11 cellular contexts compared by ENCODE assay signal in genomic region chr9:93574091-93574899, GRCh38. TPM values are rescaled to one million over a fixed set of nuclear protein-coding genes. Genes with fewer than 3 reads are reported as not detected.
DNase-seq lines count a peak whose midpoint lies in the region; ATAC-seq and TF ChIP-seq lines count a peak whose summit lies in the region.
"Had no signal": no experiment of that assay in that cellular context is flagged by ENCODE, and none has a peak within 500 bp of the region (broad histone marks: within the 10 kb centered on the region; RNA-seq: fewer than 3 reads in every experiment).

No MANE protein-coding gene starts in this region.

- POLR2A ChIA-PET in activated CD4-positive, alpha-beta T cell treated with anti-CD3 and anti-CD28 coated beads for 36 hours (lab: Charles Lee) = interaction anchor here (0.5 to 1.4 kb wide), 2 partner anchors 7 to 478 kb away, joined by 3 to 5 read pairs; no protein-coding TSS in a partner anchor

- H3K9me3 Mint-ChIP-seq in activated CD4-positive, alpha-beta T cell treated with anti-CD3 and anti-CD28 coated beads for 36 hours (ENCODE audit: low read depth) = peaks cover 3% of the 10 kb centered on the region
- H3K9me3 Mint-ChIP-seq in HFFc6 = peaks cover 12% of the 10 kb centered on the region

- H3K4me1 Mint-ChIP-seq in activated CD4-positive, alpha-beta T cell treated with anti-CD3 and anti-CD28 coated beads for 36 hours = peaks cover 24% of the 10 kb centered on the region
- H3K4me1 Mint-ChIP-seq in HFFc6 (ENCODE audit: low read depth) = peaks cover 26% of the 10 kb centered on the region

- no peak overlapping the region for H3K27ac Mint-ChIP-seq in activated CD4-positive, alpha-beta T cell treated with anti-CD3 and anti-CD28 coated beads for 36 hours
- no peak overlapping the region; the same call in 1 of the 2 replicates for H3K27ac Mint-ChIP-seq in HFFc6

- H3K4me3 ChIP-seq in coronary artery = no peak overlapping the region
- H3K4me3 ChIP-seq: SK-N-MC had no signal

- H3K27ac ChIP-seq in coronary artery = no peak overlapping the region
- H3K27ac ChIP-seq: SK-N-MC had no signal

- DNase-seq in activated CD4-positive, alpha-beta T cell treated with anti-CD3 and anti-CD28 coated beads for 36 hours = no peak
- DNase-seq in activated CD4-positive, alpha-beta T cell treated with anti-CD3 and anti-CD28 coated beads for 48 hours = no peak
- DNase-seq in HFFc6 (no peak), coronary artery (ENCODE audit: low spot score) (peak; percentile 61), posterior vena cava (ENCODE audit: low spot score) (peak; percentile 75), T1000 (lab: John Stamatoyannopoulos, UW) (no peak)
- DNase-seq: NCI-H1694 treated with DMSO at 0.1 percent for 48 hours, NCI-H774 had no signal

- intact Hi-C loops in activated CD4-positive, alpha-beta T cell treated with anti-CD3 and anti-CD28 coated beads for 36 hours (cut with DNase I, micrococcal nuclease) = loop anchor here in 1 of 2 experiments (10.0 kb wide), 1 partner anchor 1151 kb away; the partner anchor contains the start of gene AOPEP
- intact Hi-C loops in posterior vena cava (cut with DNase I) = loop anchor here in 1 of 2 donors (10.0 kb wide), 1 partner anchor 391 kb away; no protein-coding TSS in a partner anchor

- peaks cover 2% of the 10 kb centered on the region for H3K36me3 Mint-ChIP-seq in activated CD4-positive, alpha-beta T cell treated with anti-CD3 and anti-CD28 coated beads for 36 hours (ENCODE audit: low read depth)
- H3K36me3 Mint-ChIP-seq in HFFc6 (ENCODE audit: low read depth) = peaks cover 15% of the 10 kb centered on the region

- peak overlapping the region; percentile 78 for H3K4me3 Mint-ChIP-seq in activated CD4-positive, alpha-beta T cell treated with anti-CD3 and anti-CD28 coated beads for 36 hours
- H3K4me3 Mint-ChIP-seq in HFFc6 = peak overlapping the region; percentile 96

- ATAC-seq in activated CD4-positive, alpha-beta T cell treated with anti-CD3 and anti-CD28 coated beads for 36 hours = no peak
- no peak for ATAC-seq in GM18868 (IDR thresholded peaks at IDR 0.05; ENCODE audit: unreplicated experiment)
- no peak for ATAC-seq in GM21367 (IDR thresholded peaks at IDR 0.05; ENCODE audit: unreplicated experiment)

- no peaks in the 10 kb centered on the region for H3K27me3 Mint-ChIP-seq in activated CD4-positive, alpha-beta T cell treated with anti-CD3 and anti-CD28 coated beads for 36 hours
- H3K27me3 Mint-ChIP-seq in HFFc6 (ENCODE audit: insufficient read depth) = peaks cover 2% of the 10 kb centered on the region; the same call in 1 of the 2 replicates

- CTCF ChIA-PET in activated CD4-positive, alpha-beta T cell treated with anti-CD3 and anti-CD28 coated beads for 36 hours (lab: Charles Lee) = interaction anchor here (1.3 kb wide), 1 partner anchor 8 kb away, joined by 5 read pairs; no protein-coding TSS in a partner anchor

- no peak for TF ChIP-seq CTCF in HFFc6 (IDR thresholded peaks at IDR 0.05)
- TF ChIP-seq CTCF in coronary artery (IDR thresholded peaks at IDR 0.05) = no peak

RNA-seq across cellular contexts. Expression of gene PHF2, which starts 2.1 kb away (rescaled TPM):
- total RNA-seq in activated CD4-positive, alpha-beta T cell treated with anti-CD3 and anti-CD28 coated beads for 36 hours = 10 to 100 TPM; 16.0 to 16.5 TPM
- total RNA-seq in HFFc6 (2021; fragmentation: NEBNext Ultra II Directional; extraction: Animal tissue kit (Norgen Biotek cat#: 25700)) = 10 to 100 TPM; 15.4 to 17.5 (median 16.6) TPM
- total RNA-seq in posterior vena cava = 10 to 100 TPM; 26.1 to 27.9 TPM

Comparison
In these comparisons a context has a peak if more than half of its experiments do, and no peak if none do; other contexts are left out.
1. DNase-seq: peak in coronary artery (single experiment) and posterior vena cava (single experiment); none in activated CD4-positive, alpha-beta T cell treated with anti-CD3 and anti-CD28 coated beads for 36 hours (single experiment), activated CD4-positive, alpha-beta T cell treated with anti-CD3 and anti-CD28 coated beads for 48 hours (single experiment), HFFc6 (single experiment) and T1000 (single experiment).